In genomic region chr16:1816396-1817275, GRCh38 we compare ENCODE assay signal across 34 cellular contexts. TPM values are rescaled to one million over a fixed set of nuclear protein-coding genes. Genes with fewer than 3 reads are reported as not detected.
"Had no signal": no experiment of that assay in that cellular context is flagged by ENCODE, and none has a peak within 500 bp of the region (broad histone marks: within the 10 kb centered on the region; RNA-seq: fewer than 3 reads in every experiment).

No MANE protein-coding gene starts in this region.

- H3K4me2 ChIP-seq: hepatocyte had no signal

- H3K9me3 ChIP-seq: colonic mucosa, esophagus muscularis mucosa, gastroesophageal sphincter, heart left ventricle, mucosa of descending colon, neutrophil, pancreas, right atrium auricular region, sigmoid colon, suprapubic skin, transverse colon, upper lobe of right lung, vagina had no signal

- H2AFZ ChIP-seq: hepatocyte had no signal

- H3K9me3 Mint-ChIP-seq: dendritic cell treated with granulocyte-macrophage colony-stimulating factor and Interleukin-4, amounts not matched to agents 40 ng/mL and 50 ng/mL, for 4 days; mesothelial cell of epicardium; naive thymus-derived CD4-positive, alpha-beta T cell; stimulated activated naive CD8-positive, alpha-beta T cell treated with anti-CD3 and anti-CD28 coated beads, Interleukin-15, amount 100 ng/mL, for 72 hours had no signal

- DNase-seq: central memory CD4-positive, alpha-beta T cell; colonic mucosa; effector CD8-positive, alpha-beta T cell; foreskin keratinocyte; heart left ventricle; islet precursor cell; kidney glomerular epithelial cell; left colon; mesenchymal stem cell; mucosa of descending colon; naive thymus-derived CD4-positive, alpha-beta T cell; sigmoid colon; stimulated activated CD4-positive, alpha-beta T cell treated with anti-CD3 and anti-CD28 coated beads, Interleukin-15, amount 100 ng/mL, for 24 hours; stimulated activated CD4-positive, alpha-beta T cell treated with anti-CD3 and anti-CD28 coated beads, Interleukin-2, amount 100 ng/mL, for 48 hours; stimulated activated naive CD4-positive, alpha-beta T cell; stimulated activated naive CD8-positive, alpha-beta T cell treated with anti-CD3 and anti-CD28 coated beads, Interleukin-15, amount 100 ng/mL, for 72 hours; transverse colon had no signal

- H3K4me3 ChIP-seq: colonic mucosa, esophagus muscularis mucosa, gastroesophageal sphincter, heart left ventricle, hepatocyte, mucosa of descending colon, pancreas, right atrium auricular region, sigmoid colon, suprapubic skin, transverse colon, upper lobe of right lung, vagina had no signal

- FAIRE-seq: endothelial cell of umbilical vein, pancreas had no signal

- H3K27me3 Mint-ChIP-seq: dendritic cell treated with granulocyte-macrophage colony-stimulating factor and Interleukin-4, amounts not matched to agents 40 ng/mL and 50 ng/mL, for 4 days; naive thymus-derived CD4-positive, alpha-beta T cell; progenitor cell of endocrine pancreas; stimulated activated naive CD8-positive, alpha-beta T cell treated with anti-CD3 and anti-CD28 coated beads, Interleukin-15, amount 100 ng/mL, for 72 hours had no signal

- H3K27me3 ChIP-seq: colonic mucosa, esophagus muscularis mucosa, foreskin keratinocyte, gastroesophageal sphincter, heart left ventricle, hepatocyte, neutrophil, pancreas, right atrium auricular region, sigmoid colon, suprapubic skin, transverse colon, upper lobe of right lung, vagina had no signal

- H3K27ac ChIP-seq: colonic mucosa, esophagus muscularis mucosa, foreskin keratinocyte, gastroesophageal sphincter, heart left ventricle, hepatocyte, neutrophil, pancreas, right atrium auricular region, sigmoid colon, suprapubic skin, transverse colon, upper lobe of right lung, vagina had no signal

- H3K27ac Mint-ChIP-seq: dendritic cell treated with granulocyte-macrophage colony-stimulating factor and Interleukin-4, amounts not matched to agents 40 ng/mL and 50 ng/mL, for 4 days; mesothelial cell of epicardium; progenitor cell of endocrine pancreas had no signal

- H3K4me1 ChIP-seq: colonic mucosa, foreskin keratinocyte, pancreas, vagina had no signal

- H3K79me2 ChIP-seq: hepatocyte had no signal

- H3K4me1 Mint-ChIP-seq: mesothelial cell of epicardium had no signal

- ATAC-seq: foreskin keratinocyte; gastroesophageal sphincter; heart left ventricle; left colon; left ventricle myocardium superior; mucosa of descending colon; naive thymus-derived CD4-positive, alpha-beta T cell; pancreas; stimulated activated naive CD8-positive, alpha-beta T cell treated with anti-CD3 and anti-CD28 coated beads, Interleukin-15, amount 100 ng/mL, for 72 hours; upper lobe of right lung had no signal

- H3K4me3 Mint-ChIP-seq: dendritic cell treated with granulocyte-macrophage colony-stimulating factor and Interleukin-4, amounts not matched to agents 40 ng/mL and 50 ng/mL, for 4 days; mesothelial cell of epicardium; naive thymus-derived CD4-positive, alpha-beta T cell; stimulated activated naive CD8-positive, alpha-beta T cell treated with anti-CD3 and anti-CD28 coated beads, Interleukin-15, amount 100 ng/mL, for 72 hours had no signal

RNA-seq across cellular contexts. Expression of gene IGFALS, which starts 23.1 kb away (rescaled TPM):
- total RNA-seq: endothelial cell of umbilical vein, fibroblast of lung, foreskin keratinocyte, left ventricle myocardium superior, lung microvascular endothelial cell, right atrium auricular region, skeletal muscle tissue, vagina had no signal
- polyA plus RNA-seq: endothelial cell of umbilical vein, fibroblast of lung, foreskin keratinocyte had no signal
